8 cellular contexts compared by ENCODE assay signal in the genomic region with DNA sequence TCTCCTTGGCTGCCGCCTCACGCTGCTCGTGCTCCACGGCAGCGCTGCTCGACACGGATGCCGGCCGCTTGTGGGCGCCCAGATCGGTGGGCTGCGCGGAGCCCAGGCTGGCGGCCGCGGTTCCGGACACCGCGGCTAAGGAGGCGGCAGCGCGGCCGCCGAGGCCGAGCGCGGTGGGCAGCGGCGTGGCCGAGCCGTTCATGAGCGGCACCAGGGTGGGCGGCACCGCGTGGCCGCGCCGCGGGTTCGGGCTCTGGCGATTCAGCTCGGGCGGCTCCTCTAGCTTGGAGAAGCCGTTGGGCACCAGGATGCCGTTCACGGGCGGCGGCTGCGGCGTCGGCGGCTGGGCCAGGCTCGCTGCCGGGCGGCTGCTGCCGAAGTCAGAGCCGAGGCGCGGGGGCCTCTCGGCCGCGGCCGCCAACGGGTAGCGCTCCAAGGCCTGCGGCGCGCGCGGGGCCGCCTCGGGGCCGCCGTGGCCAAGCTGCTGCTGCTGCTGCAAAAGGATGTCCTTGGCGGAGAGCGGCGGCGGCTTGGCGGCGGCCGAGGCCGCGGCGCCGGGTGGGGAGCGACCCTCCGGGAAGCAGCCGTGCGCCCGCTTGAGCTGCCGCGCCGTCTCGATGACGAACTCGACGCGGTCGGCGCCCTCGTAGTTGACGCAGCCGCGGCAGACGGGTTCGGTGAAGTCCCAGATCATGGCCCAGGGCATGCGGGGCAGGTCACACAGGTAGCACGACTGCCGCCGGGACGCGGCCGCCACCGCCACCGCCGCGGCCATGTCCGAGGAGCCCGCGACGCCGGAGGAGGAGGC. TPM values are rescaled to one million over a fixed set of nuclear protein-coding genes. Genes with fewer than 3 reads are reported as not detected.
DNase-seq lines count a peak whose midpoint lies in the region; ATAC-seq and TF ChIP-seq lines count a peak whose summit lies in the region.

No MANE protein-coding gene starts in this region.

- TF ChIP-seq POLR2A in ovary (IDR thresholded peaks at IDR 0.05) = no peak

- no peaks in the 10 kb centered on the region for H3K9me3 Mint-ChIP-seq in activated T-helper 1 cell treated with anti-CD3 and anti-CD28 coated beads, Interleukin-12 subunit alpha, Interleukin-12 subunit beta, Interleukin-2, Interleukin-4 antibody, amounts not matched to agents 30 ng/mL and 10 ng/mL and 1 ng/mL, durations not matched to agents 14 hours and 24 hours and 36 hours

- peak overlapping the region; percentile 86 for H3K27ac Mint-ChIP-seq in activated T-helper 1 cell treated with anti-CD3 and anti-CD28 coated beads, Interleukin-12 subunit alpha, Interleukin-12 subunit beta, Interleukin-2, Interleukin-4 antibody, amounts not matched to agents 30 ng/mL and 10 ng/mL and 1 ng/mL, durations not matched to agents 14 hours and 24 hours and 36 hours

- intact Hi-C loops in activated T-helper 1 cell treated with anti-CD3 and anti-CD28 coated beads, Interleukin-12 subunit alpha, Interleukin-12 subunit beta, Interleukin-2, Interleukin-4 antibody, amounts not matched to agents 30 ng/mL and 10 ng/mL and 1 ng/mL, durations not matched to agents 14 hours and 24 hours and 36 hours (cut with micrococcal nuclease) = loop anchor here (5.0 to 10.0 kb wide), 2 partner anchors 204 to 893 kb away; partner anchors contain the start of gene B3GALNT2
- intact Hi-C loops in ovary (cut with DNase I) (loop anchor here (2.0 to 10.0 kb wide), 6 partner anchors 64 to 473 kb away; no protein-coding TSS in a partner anchor), aorta (cut with DNase I) (loop anchor here (5.0 to 10.0 kb wide), 2 partner anchors 256 to 308 kb away; no protein-coding TSS in a partner anchor)

- H3K27me3 ChIP-seq in NT2/D1 (ENCODE audit: insufficient read depth, insufficient read length) = no peaks in the 10 kb centered on the region
- H3K27me3 ChIP-seq in ovary = no peaks in the 10 kb centered on the region
- H3K27me3 ChIP-seq in aorta (ENCODE audit: control insufficient read depth in 1 of 2, insufficient read depth in 2 of 2, low read length in 1 of 2) = no peaks in the 10 kb centered on the region

- 0 to 1% (median 0%) methylated on average over 87 to 122 of the region's 122 CpGs for WGBS in ovary, 3 donors
- WGBS in aorta, 2 donors = 0 to 1% methylated on average over 86 to 122 of the region's 122 CpGs

- peaks cover 54% of the 10 kb centered on the region for H3K4me1 Mint-ChIP-seq in activated T-helper 1 cell treated with anti-CD3 and anti-CD28 coated beads, Interleukin-12 subunit alpha, Interleukin-12 subunit beta, Interleukin-2, Interleukin-4 antibody, amounts not matched to agents 30 ng/mL and 10 ng/mL and 1 ng/mL, durations not matched to agents 14 hours and 24 hours and 36 hours (ENCODE audit: low read depth)

- H3K9ac ChIP-seq in NT2/D1 (ENCODE audit: insufficient read length, low read depth) = peak overlapping the region; percentile 98

- peaks cover 45% of the 10 kb centered on the region for H3K36me3 Mint-ChIP-seq in activated T-helper 1 cell treated with anti-CD3 and anti-CD28 coated beads, Interleukin-12 subunit alpha, Interleukin-12 subunit beta, Interleukin-2, Interleukin-4 antibody, amounts not matched to agents 30 ng/mL and 10 ng/mL and 1 ng/mL, durations not matched to agents 14 hours and 24 hours and 36 hours (ENCODE audit: low read depth)

- TF ChIP-seq CTCF in GM12875 (IDR thresholded peaks at IDR 0.05; ENCODE audit: borderline replicate concordance, insufficient read depth, low read depth, low read length) (no peak), fibroblast of pulmonary artery (IDR thresholded peaks at IDR 0.05; ENCODE audit: low read length, missing control alignments) (no peak), ovary (IDR thresholded peaks at IDR 0.05) (no peak)

- peak overlapping the region; percentile 100 for H3K4me3 Mint-ChIP-seq in activated T-helper 1 cell treated with anti-CD3 and anti-CD28 coated beads, Interleukin-12 subunit alpha, Interleukin-12 subunit beta, Interleukin-2, Interleukin-4 antibody, amounts not matched to agents 30 ng/mL and 10 ng/mL and 1 ng/mL, durations not matched to agents 14 hours and 24 hours and 36 hours

- TF ChIP-seq EP300 in ovary (IDR thresholded peaks at IDR 0.05) = no peak

- H3K9me3 ChIP-seq in NT2/D1 (ENCODE audit: insufficient read depth, low read length) (no peaks in the 10 kb centered on the region), ovary (no peaks in the 10 kb centered on the region), aorta (ENCODE audit: control insufficient read depth, low read length) (no peaks in the 10 kb centered on the region)

- H3K4me3 ChIP-seq in GM12875 (ENCODE audit: low read depth, low read length) (peak overlapping the region; percentile 88), NT2/D1 (ENCODE audit: insufficient read length, low read depth) (peak overlapping the region; percentile 84), fibroblast of pulmonary artery (replicated peaks; ENCODE audit: low read depth, low read length) (peak overlapping the region; percentile 80), ovary (peak overlapping the region; percentile 78), aorta (ENCODE audit: low read length in 2 of 2) (peak overlapping the region; percentile 89 to 92)

- peaks cover 14% of the 10 kb centered on the region for H3K4me1 ChIP-seq in NT2/D1 (ENCODE audit: insufficient read depth, insufficient read length)
- H3K4me1 ChIP-seq in ovary (ENCODE audit: insufficient read depth) = peaks cover 16% of the 10 kb centered on the region
- peaks cover 5% of the 10 kb centered on the region in 2 donors for H3K4me1 ChIP-seq in aorta (ENCODE audit: control insufficient read depth in 1 of 2, insufficient read depth in 2 of 2, low read length in 2 of 2)

- H3K27ac ChIP-seq in ovary (peak overlapping the region; percentile 94 to 95), aorta (ENCODE audit: low read depth in 1 of 2, low read length in 2 of 2) (peak overlapping the region; percentile 97 to 99)

- H3K27me3 Mint-ChIP-seq in activated T-helper 1 cell treated with anti-CD3 and anti-CD28 coated beads, Interleukin-12 subunit alpha, Interleukin-12 subunit beta, Interleukin-2, Interleukin-4 antibody, amounts not matched to agents 30 ng/mL and 10 ng/mL and 1 ng/mL, durations not matched to agents 14 hours and 24 hours and 36 hours (ENCODE audit: insufficient read depth) = no peaks in the 10 kb centered on the region

- ATAC-seq in aorta (ENCODE audit: low FRiP score) (no peak), left lobe of liver (no peak), HG03469 (IDR thresholded peaks at IDR 0.05; ENCODE audit: unreplicated experiment) (no peak)

- H3K36me3 ChIP-seq in NT2/D1 (ENCODE audit: insufficient read depth, insufficient read length, low read length) (peaks cover 47% of the 10 kb centered on the region), ovary (no peaks in the 10 kb centered on the region), aorta (ENCODE audit: control insufficient read depth in 1 of 2, insufficient read depth in 2 of 2, low read length in 1 of 2) (peaks cover 0 to 4% of the 10 kb centered on the region in 2 donors)

- DNase-seq in NT2/D1 (ENCODE audit: low read depth, low spot score) (no peak), fibroblast of pulmonary artery (ENCODE audit: low read depth) (peak; percentile 66), ovary (peak; percentile 44 to 72 (median 65)), aorta (peak; percentile 74 to 84), left lobe of liver (ENCODE audit: low spot score) (no peak)
- peak; percentile 60 for DNase-seq in activated T-helper 1 cell treated with anti-CD3 and anti-CD28 coated beads, Interleukin-12 subunit alpha, Interleukin-12 subunit beta, Interleukin-2, Interleukin-4 antibody, amounts not matched to agents 30 ng/mL and 10 ng/mL and 1 ng/mL, durations not matched to agents 14 hours and 24 hours and 36 hours (ENCODE audit: low spot score)

RNA-seq across cellular contexts. Expression of gene IRF2BP2, which starts 1.1 kb away (rescaled TPM):
- total RNA-seq in activated T-helper 1 cell treated with anti-CD3 and anti-CD28 coated beads, Interleukin-12 subunit alpha, Interleukin-12 subunit beta, Interleukin-2, Interleukin-4 antibody, amounts not matched to agents 30 ng/mL and 10 ng/mL and 1 ng/mL, durations not matched to agents 14 hours and 24 hours and 36 hours = 243 TPM in 2 replicates
- total RNA-seq in ovary = 100 to 1,000 TPM in 6 of 7 donors, 10 to 100 TPM in 1; 66.9 to 180 (median 117) TPM
- polyA plus RNA-seq in ovary = 10 to 100 TPM; 83.9 to 98.8 TPM
- total RNA-seq in aorta = 100 to 1,000 TPM in 1 of 2 donors, 10 to 100 TPM in 1; 90.6 to 148 TPM
- polyA plus RNA-seq in aorta = 100 to 1,000 TPM in 1 of 2 donors, 10 to 100 TPM in 1; 36.9 to 123 TPM
- 48.7 TPM for total RNA-seq in left lobe of liver

Comparison
In these comparisons a context has a peak if more than half of its experiments do, and no peak if none do; other contexts are left out.
1. DNase-seq: peak in activated T-helper 1 cell treated with anti-CD3 and anti-CD28 coated beads, Interleukin-12 subunit alpha, Interleukin-12 subunit beta, Interleukin-2, Interleukin-4 antibody, amounts not matched to agents 30 ng/mL and 10 ng/mL and 1 ng/mL, durations not matched to agents 14 hours and 24 hours and 36 hours (single experiment), fibroblast of pulmonary artery (single experiment), ovary (5 of 5) and aorta (2 of 2); none in NT2/D1 (single experiment) and left lobe of liver (single experiment).
2. Peak in every context shown above with its lines, with median percentiles within 50 percentile points of each other: H3K4me3 ChIP-seq.